ENCODE assay signal across 23 cellular contexts in the genomic region with DNA sequence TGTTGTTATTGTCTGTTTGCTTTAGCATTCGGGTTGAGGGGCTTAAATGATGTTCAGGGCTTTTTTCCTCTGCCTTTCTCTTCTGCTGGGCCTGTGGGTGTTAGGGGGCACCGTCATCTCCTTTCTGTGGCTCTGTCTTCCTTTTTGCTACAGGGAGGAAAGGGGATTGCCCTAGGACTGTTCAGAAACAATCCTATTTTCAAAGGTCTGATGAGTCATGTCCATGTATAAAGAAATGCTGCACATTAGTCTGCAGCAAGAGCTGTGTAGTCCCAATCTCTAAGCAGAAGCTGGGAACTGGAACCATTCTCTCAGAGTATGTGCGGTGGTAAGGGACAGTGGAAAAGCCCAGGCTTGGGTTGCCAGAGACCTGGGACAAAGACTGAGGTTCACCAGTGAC.
DNase-seq lines count a peak whose midpoint lies in the region; ATAC-seq, FAIRE-seq and TF ChIP-seq lines count a peak whose summit lies in the region.
"Had no signal": no experiment of that assay in that cellular context is flagged by ENCODE, and none has a peak within 500 bp of the region (broad histone marks: within the 10 kb centered on the region; RNA-seq: fewer than 3 reads in every experiment).

No MANE protein-coding gene starts in this region.

- no peaks in the 10 kb centered on the region for H3K4me1 Mint-ChIP-seq in stimulated activated effector memory CD8-positive, alpha-beta T cell treated with anti-CD3 and anti-CD28 coated beads, Interleukin-12 subunit alpha, Interleukin-12 subunit beta, amount 100 ng/mL, for 72 hours
- H3K4me1 Mint-ChIP-seq in activated naive CD4-positive, alpha-beta T cell treated with anti-CD3 and anti-CD28 coated beads for 36 hours (ENCODE audit: low read depth): no peaks in the 10 kb centered on the region

- DNase-seq in HT1080 (ENCODE audit: low read depth): peak; percentile 26
- peak; percentile 24 for DNase-seq in bronchial epithelial cell (ENCODE audit: low read depth)
- no peak for DNase-seq in stimulated activated effector memory CD8-positive, alpha-beta T cell treated with anti-CD3 and anti-CD28 coated beads, Interleukin-12 subunit alpha, Interleukin-12 subunit beta, amount 100 ng/mL, for 72 hours (ENCODE audit: low spot score in 2 of 2)
- no peak for DNase-seq in thyroid gland
- no peak for DNase-seq in activated naive CD4-positive, alpha-beta T cell treated with anti-CD3 and anti-CD28 coated beads for 36 hours
- no peak for DNase-seq in smooth muscle cell (lab: John Stamatoyannopoulos, UW; ENCODE audit: unreplicated experiment)
- DNase-seq: COR-L47; EL; HFFc6; Kasumi-1; MV-4-11; NCI-H1417 treated with DMSO at 0.1 percent for 48 hours; NCI-H1930; NCI-H2171; NCI-H446; NCI-H69; NK-92 treated with Interleukin-12 subunit alpha and Interleukin-12 subunit beta, amount 100 ng/mL, for 24 hours had no signal

- intact Hi-C loops in thyroid gland (cut with DNase I): no loop called here
- intact Hi-C loops in activated naive CD4-positive, alpha-beta T cell treated with anti-CD3 and anti-CD28 coated beads for 36 hours (cut with micrococcal nuclease): no loop called here

- 52 to 55% methylated on average over 3 of the region's 3 CpGs for WGBS in thyroid gland, 2 donors
- WGBS in smooth muscle cell (ENCODE audit: low lambda C conversion rate): 76% methylated on average over 3 of the region's 3 CpGs

- no peaks in the 10 kb centered on the region for H3K36me3 ChIP-seq in bronchial epithelial cell (ENCODE audit: control insufficient read depth, insufficient read depth, low read length)
- no peaks in the 10 kb centered on the region for H3K36me3 ChIP-seq in thyroid gland
- H3K36me3 ChIP-seq in smooth muscle cell (ENCODE audit: low read depth): no peaks in the 10 kb centered on the region
- H3K36me3 ChIP-seq: SJSA1 had no signal

- CTCF ChIA-PET in activated naive CD4-positive, alpha-beta T cell treated with anti-CD3 and anti-CD28 coated beads for 36 hours (lab: Charles Lee): no interaction called here

- H3K9me3 Mint-ChIP-seq in stimulated activated effector memory CD8-positive, alpha-beta T cell treated with anti-CD3 and anti-CD28 coated beads, Interleukin-12 subunit alpha, Interleukin-12 subunit beta, amount 100 ng/mL, for 72 hours: no peaks in the 10 kb centered on the region
- H3K9me3 Mint-ChIP-seq in activated naive CD4-positive, alpha-beta T cell treated with anti-CD3 and anti-CD28 coated beads for 36 hours: no peaks in the 10 kb centered on the region
- H3K9me3 Mint-ChIP-seq: IgD-negative memory B cell had no signal

- no peaks in the 10 kb centered on the region for H3F3A ChIP-seq in smooth muscle cell (ENCODE audit: low read depth)

- no peak for TF ChIP-seq POLR2A in thyroid gland (IDR thresholded peaks at IDR 0.05)

- ATAC-seq in GM19463 (IDR thresholded peaks at IDR 0.05; ENCODE audit: unreplicated experiment): peak; percentile 36
- peak; percentile 32 for ATAC-seq in stimulated activated effector memory CD8-positive, alpha-beta T cell treated with anti-CD3 and anti-CD28 coated beads, Interleukin-12 subunit alpha, Interleukin-12 subunit beta, amount 100 ng/mL, for 72 hours

- no peak overlapping the region for H3K4me3 Mint-ChIP-seq in stimulated activated effector memory CD8-positive, alpha-beta T cell treated with anti-CD3 and anti-CD28 coated beads, Interleukin-12 subunit alpha, Interleukin-12 subunit beta, amount 100 ng/mL, for 72 hours
- no peak overlapping the region for H3K4me3 Mint-ChIP-seq in activated naive CD4-positive, alpha-beta T cell treated with anti-CD3 and anti-CD28 coated beads for 36 hours
- H3K4me3 Mint-ChIP-seq: HFFc6, IgD-negative memory B cell had no signal

- H3K4me3 ChIP-seq in bronchial epithelial cell (ENCODE audit: low read depth, low read length) (no peak overlapping the region), thyroid gland (replicated peaks in 1 of 3) (no peak overlapping the region), smooth muscle cell (no peak overlapping the region)
- H3K4me3 ChIP-seq: SJSA1 had no signal

- no peaks in the 10 kb centered on the region for H3K79me2 ChIP-seq in smooth muscle cell (ENCODE audit: low read depth)

- no peaks in the 10 kb centered on the region for H3K27me3 ChIP-seq in bronchial epithelial cell (ENCODE audit: control insufficient read depth, insufficient read depth, low read length)
- H3K27me3 ChIP-seq in thyroid gland: no peaks in the 10 kb centered on the region
- no peaks in the 10 kb centered on the region for H3K27me3 ChIP-seq in smooth muscle cell (ENCODE audit: low read depth)

- H3K4me1 ChIP-seq in thyroid gland (no peaks in the 10 kb centered on the region), smooth muscle cell (ENCODE audit: low read depth) (peaks cover 5% of the 10 kb centered on the region)
- H3K4me1 ChIP-seq: SJSA1 had no signal

- H3K36me3 Mint-ChIP-seq in stimulated activated effector memory CD8-positive, alpha-beta T cell treated with anti-CD3 and anti-CD28 coated beads, Interleukin-12 subunit alpha, Interleukin-12 subunit beta, amount 100 ng/mL, for 72 hours: no peaks in the 10 kb centered on the region
- no peaks in the 10 kb centered on the region for H3K36me3 Mint-ChIP-seq in activated naive CD4-positive, alpha-beta T cell treated with anti-CD3 and anti-CD28 coated beads for 36 hours (ENCODE audit: low read depth)

- H3K9me3 ChIP-seq in thyroid gland: no peaks in the 10 kb centered on the region
- H3K9me3 ChIP-seq in smooth muscle cell (replicated peaks; ENCODE audit: low read depth): no peaks in the 10 kb centered on the region
- H3K9me3 ChIP-seq: SJSA1 had no signal

- FAIRE-seq in bronchial epithelial cell (lab: Jason Lieb, UNC): no peak
- FAIRE-seq: GM19239, H54, HTR-8/SVneo had no signal

- H3K27me3 Mint-ChIP-seq in activated naive CD4-positive, alpha-beta T cell treated with anti-CD3 and anti-CD28 coated beads for 36 hours (ENCODE audit: low read depth): peaks cover 3% of the 10 kb centered on the region
- H3K27me3 Mint-ChIP-seq: IgD-negative memory B cell had no signal

- no peak overlapping the region for H3K27ac Mint-ChIP-seq in stimulated activated effector memory CD8-positive, alpha-beta T cell treated with anti-CD3 and anti-CD28 coated beads, Interleukin-12 subunit alpha, Interleukin-12 subunit beta, amount 100 ng/mL, for 72 hours
- H3K27ac Mint-ChIP-seq in activated naive CD4-positive, alpha-beta T cell treated with anti-CD3 and anti-CD28 coated beads for 36 hours: no peak overlapping the region
- H3K27ac Mint-ChIP-seq: HFFc6 had no signal

- no peaks in the 10 kb centered on the region for H4K20me1 ChIP-seq in smooth muscle cell (ENCODE audit: low read depth)

- H3K9ac ChIP-seq in smooth muscle cell (ENCODE audit: low read depth): no peak overlapping the region

- H3K4me2 ChIP-seq in smooth muscle cell: no peak overlapping the region

- H3K27ac ChIP-seq in thyroid gland (no peak overlapping the region), smooth muscle cell (ENCODE audit: low read depth) (no peak overlapping the region)
- H3K27ac ChIP-seq: SJSA1 had no signal

- TF ChIP-seq CTCF in bronchial epithelial cell (IDR thresholded peaks at IDR 0.05; ENCODE audit: insufficient read depth, low read length, severe bottlenecking): no peak
- TF ChIP-seq CTCF in thyroid gland (IDR thresholded peaks at IDR 0.05): no peak
- no peak for TF ChIP-seq CTCF in smooth muscle cell (IDR thresholded peaks at IDR 0.05; ENCODE audit: borderline replicate concordance, insufficient read depth, poor library complexity, severe bottlenecking)

- H2AFZ ChIP-seq in smooth muscle cell (ENCODE audit: low read depth): no peak overlapping the region

Comparison
In these comparisons a context has a peak if more than half of its experiments do, and no peak if none do; other contexts are left out.
1. DNase-seq: peak in HT1080 (single experiment) and bronchial epithelial cell (single experiment); none in stimulated activated effector memory CD8-positive, alpha-beta T cell treated with anti-CD3 and anti-CD28 coated beads, Interleukin-12 subunit alpha, Interleukin-12 subunit beta, amount 100 ng/mL, for 72 hours (0 of 2), thyroid gland (0 of 2), activated naive CD4-positive, alpha-beta T cell treated with anti-CD3 and anti-CD28 coated beads for 36 hours (single experiment) and smooth muscle cell (single experiment).